ENCODE assay signal across 1 cellular context in the genomic region with DNA sequence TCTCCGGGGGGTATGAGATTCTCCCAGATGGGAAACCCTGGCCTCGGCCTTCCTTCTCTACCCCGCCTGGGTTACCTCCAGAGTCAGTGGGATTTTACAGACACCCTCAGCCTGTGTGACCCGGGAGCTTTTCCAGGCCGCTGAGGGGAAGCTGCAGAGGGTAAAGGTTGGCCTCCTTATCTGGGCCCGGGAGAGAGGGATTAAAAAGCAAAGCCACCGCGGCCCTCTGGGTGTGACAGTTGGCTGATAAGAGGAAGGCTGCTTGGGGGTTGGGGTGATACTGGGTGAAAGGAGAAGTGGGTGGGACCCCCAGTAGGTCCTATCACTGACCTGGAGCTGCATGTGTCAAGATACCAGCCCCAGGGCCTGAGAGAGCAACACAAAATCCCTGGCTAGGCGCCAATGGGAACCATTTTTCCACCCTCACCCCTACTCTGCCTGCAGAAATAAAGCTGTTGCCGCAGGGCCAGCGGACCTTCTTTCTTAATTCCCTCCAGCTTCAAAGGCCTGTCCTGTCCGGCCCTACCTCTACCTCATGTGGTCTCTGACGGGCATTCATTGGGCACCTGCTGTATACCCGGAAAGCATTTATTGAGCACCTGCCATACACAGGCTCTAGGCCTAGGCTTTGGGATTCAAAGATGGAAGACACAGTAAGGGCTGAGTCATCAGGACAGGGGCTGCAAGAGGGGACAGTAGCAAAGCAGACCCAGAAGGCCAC.
TF ChIP-seq lines count a peak whose summit lies in the region.

No MANE protein-coding gene starts in this region.

TF ChIP-seq in HepG2, 621 proteins besides CTCF, POLR2A, EP300 and RAD21 (continued from another document and continues in another):
- TF ChIP-seq SMAD1 (CRISPR knock-in tag; IDR thresholded peaks at IDR 0.05; ENCODE audit: borderline replicate concordance, low read depth) (peak; percentile 98; the same call in 1 of the 2 replicates), HIVEP1 (CRISPR knock-in tag; IDR thresholded peaks at IDR 0.05) (peak; percentile 93; the same call in 1 of the 2 replicates), ZSCAN20 (CRISPR knock-in tag; IDR thresholded peaks at IDR 0.05; ENCODE audit: borderline replicate concordance) (no peak), ZSCAN9 (CRISPR knock-in tag; IDR thresholded peaks at IDR 0.05; ENCODE audit: borderline replicate concordance) (peak; percentile 50; the same call in 1 of the 2 replicates), ZNF333 (CRISPR knock-in tag; IDR thresholded peaks at IDR 0.05; ENCODE audit: borderline replicate concordance) (no peak), PHF8 (CRISPR knock-in tag; IDR thresholded peaks at IDR 0.05) (peak; percentile 73), GATAD2A (CRISPR knock-in tag; IDR thresholded peaks at IDR 0.05) (peak; percentile 95), ZNF788 (CRISPR knock-in tag; IDR thresholded peaks at IDR 0.05; ENCODE audit: borderline replicate concordance) (peak; percentile 80; the same call in 1 of the 2 replicates), MTF2 (CRISPR knock-in tag; IDR thresholded peaks at IDR 0.05; ENCODE audit: borderline replicate concordance) (0 out of 2 replicates have a peak, but pooled peaks have one; percentile 30), ZNF557 (CRISPR knock-in tag; IDR thresholded peaks at IDR 0.05) (peak; percentile 76; the same call in 1 of the 2 replicates), RFX1 (IDR thresholded peaks at IDR 0.05) (no peak), NKX3-1 (CRISPR knock-in tag; IDR thresholded peaks at IDR 0.05) (peak; percentile 66; the same call in 1 of the 2 replicates), ZNF737 (CRISPR knock-in tag; IDR thresholded peaks at IDR 0.05; ENCODE audit: borderline replicate concordance) (no peak), ZNF558 (CRISPR knock-in tag; IDR thresholded peaks at IDR 0.05; ENCODE audit: borderline replicate concordance) (peak; percentile 91; the same call in 1 of the 2 replicates), ZNF292 (CRISPR knock-in tag; IDR thresholded peaks at IDR 0.05; ENCODE audit: borderline replicate concordance, low read depth) (peak; percentile 96), ZNF546 (CRISPR knock-in tag; conservative IDR thresholded peaks at IDR 0.05) (no peak), HOXA3 (CRISPR knock-in tag; IDR thresholded peaks at IDR 0.05) (peak; percentile 84), HNRNPK (IDR thresholded peaks at IDR 0.05; ENCODE audit: low read depth, low read length, poor library complexity, severe bottlenecking) (no peak), SMC3 (IDR thresholded peaks at IDR 0.05; ENCODE audit: low read length) (no peak), ZNF230 (CRISPR knock-in tag; IDR thresholded peaks at IDR 0.05) (peak; percentile 98), ZNF562 (CRISPR knock-in tag; IDR thresholded peaks at IDR 0.05; ENCODE audit: borderline replicate concordance) (no peak), ZNF773 (CRISPR knock-in tag; IDR thresholded peaks at IDR 0.05; ENCODE audit: borderline replicate concordance) (no peak; the same call in 1 of the 2 replicates), ZNF678 (CRISPR knock-in tag; IDR thresholded peaks at IDR 0.05) (peak; percentile 59; the same call in 1 of the 2 replicates), ZSCAN22 (CRISPR knock-in tag; IDR thresholded peaks at IDR 0.05) (peak; percentile 47; the same call in 1 of the 2 replicates), DNMT1 (CRISPR knock-in tag; IDR thresholded peaks at IDR 0.05) (no peak; the same call in none of the 2 replicates), MIER3 (CRISPR knock-in tag; IDR thresholded peaks at IDR 0.05; ENCODE audit: borderline replicate concordance) (peak; percentile 69; the same call in 1 of the 2 replicates), KAT2B (IDR thresholded peaks at IDR 0.05; ENCODE audit: borderline replicate concordance, low read depth, low read length) (no peak), SOX13 (IDR thresholded peaks at IDR 0.05) (peak; percentile 83), SOX13 (CRISPR knock-in tag; conservative IDR thresholded peaks at IDR 0.05 in 1 of 2, IDR thresholded peaks at IDR 0.05 in 1 of 2) (peak in 1 of 2 experiments; percentile 92; a peak in 2 of 4 replicates), PHF5A (CRISPR knock-in tag; IDR thresholded peaks at IDR 0.05; ENCODE audit: low read depth, unreplicated experiment) (no peak), NR2F6 (IDR thresholded peaks at IDR 0.05) (peak; percentile 99), NR2F6 (CRISPR knock-in tag; IDR thresholded peaks at IDR 0.05) (peak; percentile 99), SP140L (CRISPR knock-in tag; IDR thresholded peaks at IDR 0.05; ENCODE audit: borderline replicate concordance) (peak; percentile 93; the same call in 1 of the 2 replicates), HDAC2 (CRISPR knock-in tag; IDR thresholded peaks at IDR 0.05) (peak; percentile 93), ZFP90 (CRISPR knock-in tag; IDR thresholded peaks at IDR 0.05; ENCODE audit: borderline replicate concordance) (peak; percentile 82; the same call in 1 of the 2 replicates)
- TF ChIP-seq, protein P1, sequence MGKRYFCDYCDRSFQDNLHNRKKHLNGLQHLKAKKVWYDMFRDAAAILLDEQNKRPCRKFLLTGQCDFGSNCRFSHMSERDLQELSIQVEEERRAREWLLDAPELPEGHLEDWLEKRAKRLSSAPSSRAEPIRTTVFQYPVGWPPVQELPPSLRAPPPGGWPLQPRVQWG (CRISPR knock-in tag; IDR thresholded peaks at IDR 0.05; ENCODE audit: borderline replicate concordance, low read depth) = 0 out of 2 replicates have a peak, but pooled peaks have one; percentile 20
- TF ChIP-seq, protein P2, sequence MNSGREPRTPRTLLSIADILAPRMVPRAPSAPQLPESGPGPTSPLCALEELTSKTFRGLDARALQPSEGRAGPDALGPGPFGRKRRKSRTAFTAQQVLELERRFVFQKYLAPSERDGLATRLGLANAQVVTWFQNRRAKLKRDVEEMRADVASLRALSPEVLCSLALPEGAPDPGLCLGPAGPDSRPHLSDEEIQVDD (CRISPR knock-in tag; IDR thresholded peaks at IDR 0.05; ENCODE audit: borderline replicate concordance) = no peak
- TF ChIP-seq, protein P3, sequence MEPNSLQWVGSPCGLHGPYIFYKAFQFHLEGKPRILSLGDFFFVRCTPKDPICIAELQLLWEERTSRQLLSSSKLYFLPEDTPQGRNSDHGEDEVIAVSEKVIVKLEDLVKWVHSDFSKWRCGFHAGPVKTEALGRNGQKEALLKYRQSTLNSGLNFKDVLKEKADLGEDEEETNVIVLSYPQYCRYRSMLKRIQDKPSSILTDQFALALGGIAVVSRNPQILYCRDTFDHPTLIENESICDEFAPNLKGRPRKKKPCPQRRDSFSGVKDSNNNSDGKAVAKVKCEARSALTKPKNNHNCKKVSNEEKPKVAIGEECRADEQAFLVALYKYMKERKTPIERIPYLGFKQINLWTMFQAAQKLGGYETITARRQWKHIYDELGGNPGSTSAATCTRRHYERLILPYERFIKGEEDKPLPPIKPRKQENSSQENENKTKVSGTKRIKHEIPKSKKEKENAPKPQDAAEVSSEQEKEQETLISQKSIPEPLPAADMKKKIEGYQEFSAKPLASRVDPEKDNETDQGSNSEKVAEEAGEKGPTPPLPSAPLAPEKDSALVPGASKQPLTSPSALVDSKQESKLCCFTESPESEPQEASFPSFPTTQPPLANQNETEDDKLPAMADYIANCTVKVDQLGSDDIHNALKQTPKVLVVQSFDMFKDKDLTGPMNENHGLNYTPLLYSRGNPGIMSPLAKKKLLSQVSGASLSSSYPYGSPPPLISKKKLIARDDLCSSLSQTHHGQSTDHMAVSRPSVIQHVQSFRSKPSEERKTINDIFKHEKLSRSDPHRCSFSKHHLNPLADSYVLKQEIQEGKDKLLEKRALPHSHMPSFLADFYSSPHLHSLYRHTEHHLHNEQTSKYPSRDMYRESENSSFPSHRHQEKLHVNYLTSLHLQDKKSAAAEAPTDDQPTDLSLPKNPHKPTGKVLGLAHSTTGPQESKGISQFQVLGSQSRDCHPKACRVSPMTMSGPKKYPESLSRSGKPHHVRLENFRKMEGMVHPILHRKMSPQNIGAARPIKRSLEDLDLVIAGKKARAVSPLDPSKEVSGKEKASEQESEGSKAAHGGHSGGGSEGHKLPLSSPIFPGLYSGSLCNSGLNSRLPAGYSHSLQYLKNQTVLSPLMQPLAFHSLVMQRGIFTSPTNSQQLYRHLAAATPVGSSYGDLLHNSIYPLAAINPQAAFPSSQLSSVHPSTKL (CRISPR knock-in tag; IDR thresholded peaks at IDR 0.05) = peak; percentile 85
- TF ChIP-seq, protein P4, sequence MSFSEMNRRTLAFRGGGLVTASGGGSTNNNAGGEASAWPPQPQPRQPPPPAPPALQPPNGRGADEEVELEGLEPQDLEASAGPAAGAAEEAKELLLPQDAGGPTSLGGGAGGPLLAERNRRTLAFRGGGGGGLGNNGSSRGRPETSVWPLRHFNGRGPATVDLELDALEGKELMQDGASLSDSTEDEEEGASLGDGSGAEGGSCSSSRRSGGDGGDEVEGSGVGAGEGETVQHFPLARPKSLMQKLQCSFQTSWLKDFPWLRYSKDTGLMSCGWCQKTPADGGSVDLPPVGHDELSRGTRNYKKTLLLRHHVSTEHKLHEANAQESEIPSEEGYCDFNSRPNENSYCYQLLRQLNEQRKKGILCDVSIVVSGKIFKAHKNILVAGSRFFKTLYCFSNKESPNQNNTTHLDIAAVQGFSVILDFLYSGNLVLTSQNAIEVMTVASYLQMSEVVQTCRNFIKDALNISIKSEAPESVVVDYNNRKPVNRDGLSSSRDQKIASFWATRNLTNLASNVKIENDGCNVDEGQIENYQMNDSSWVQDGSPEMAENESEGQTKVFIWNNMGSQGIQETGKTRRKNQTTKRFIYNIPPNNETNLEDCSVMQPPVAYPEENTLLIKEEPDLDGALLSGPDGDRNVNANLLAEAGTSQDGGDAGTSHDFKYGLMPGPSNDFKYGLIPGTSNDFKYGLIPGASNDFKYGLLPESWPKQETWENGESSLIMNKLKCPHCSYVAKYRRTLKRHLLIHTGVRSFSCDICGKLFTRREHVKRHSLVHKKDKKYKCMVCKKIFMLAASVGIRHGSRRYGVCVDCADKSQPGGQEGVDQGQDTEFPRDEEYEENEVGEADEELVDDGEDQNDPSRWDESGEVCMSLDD (CRISPR knock-in tag; IDR thresholded peaks at IDR 0.05; ENCODE audit: borderline replicate concordance) = peak; percentile 93; the same call in 1 of the 2 replicates
- TF ChIP-seq, protein P5, sequence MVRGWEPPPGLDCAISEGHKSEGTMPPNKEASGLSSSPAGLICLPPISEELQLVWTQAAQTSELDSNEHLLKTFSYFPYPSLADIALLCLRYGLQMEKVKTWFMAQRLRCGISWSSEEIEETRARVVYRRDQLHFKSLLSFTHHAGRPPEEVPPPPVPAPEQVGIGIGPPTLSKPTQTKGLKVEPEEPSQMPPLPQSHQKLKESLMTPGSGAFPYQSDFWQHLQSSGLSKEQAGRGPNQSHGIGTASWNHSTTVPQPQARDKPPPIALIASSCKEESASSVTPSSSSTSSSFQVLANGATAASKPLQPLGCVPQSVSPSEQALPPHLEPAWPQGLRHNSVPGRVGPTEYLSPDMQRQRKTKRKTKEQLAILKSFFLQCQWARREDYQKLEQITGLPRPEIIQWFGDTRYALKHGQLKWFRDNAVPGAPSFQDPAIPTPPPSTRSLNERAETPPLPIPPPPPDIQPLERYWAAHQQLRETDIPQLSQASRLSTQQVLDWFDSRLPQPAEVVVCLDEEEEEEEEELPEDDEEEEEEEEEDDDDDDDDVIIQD (CRISPR knock-in tag; IDR thresholded peaks at IDR 0.05; ENCODE audit: low read depth) = peak; percentile 32; the same call in 1 of the 2 replicates
- TF ChIP-seq, protein P6, sequence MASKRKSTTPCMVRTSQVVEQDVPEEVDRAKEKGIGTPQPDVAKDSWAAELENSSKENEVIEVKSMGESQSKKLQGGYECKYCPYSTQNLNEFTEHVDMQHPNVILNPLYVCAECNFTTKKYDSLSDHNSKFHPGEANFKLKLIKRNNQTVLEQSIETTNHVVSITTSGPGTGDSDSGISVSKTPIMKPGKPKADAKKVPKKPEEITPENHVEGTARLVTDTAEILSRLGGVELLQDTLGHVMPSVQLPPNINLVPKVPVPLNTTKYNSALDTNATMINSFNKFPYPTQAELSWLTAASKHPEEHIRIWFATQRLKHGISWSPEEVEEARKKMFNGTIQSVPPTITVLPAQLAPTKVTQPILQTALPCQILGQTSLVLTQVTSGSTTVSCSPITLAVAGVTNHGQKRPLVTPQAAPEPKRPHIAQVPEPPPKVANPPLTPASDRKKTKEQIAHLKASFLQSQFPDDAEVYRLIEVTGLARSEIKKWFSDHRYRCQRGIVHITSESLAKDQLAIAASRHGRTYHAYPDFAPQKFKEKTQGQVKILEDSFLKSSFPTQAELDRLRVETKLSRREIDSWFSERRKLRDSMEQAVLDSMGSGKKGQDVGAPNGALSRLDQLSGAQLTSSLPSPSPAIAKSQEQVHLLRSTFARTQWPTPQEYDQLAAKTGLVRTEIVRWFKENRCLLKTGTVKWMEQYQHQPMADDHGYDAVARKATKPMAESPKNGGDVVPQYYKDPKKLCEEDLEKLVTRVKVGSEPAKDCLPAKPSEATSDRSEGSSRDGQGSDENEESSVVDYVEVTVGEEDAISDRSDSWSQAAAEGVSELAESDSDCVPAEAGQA (IDR thresholded peaks at IDR 0.05; ENCODE audit: low read depth) = peak; percentile 56; the same call in 1 of the 2 replicates
- TF ChIP-seq, protein P6 (CRISPR knock-in tag; IDR thresholded peaks at IDR 0.05; ENCODE audit: borderline replicate concordance) = no peak; the same call in none of the 2 replicates
- TF ChIP-seq, protein P7, sequence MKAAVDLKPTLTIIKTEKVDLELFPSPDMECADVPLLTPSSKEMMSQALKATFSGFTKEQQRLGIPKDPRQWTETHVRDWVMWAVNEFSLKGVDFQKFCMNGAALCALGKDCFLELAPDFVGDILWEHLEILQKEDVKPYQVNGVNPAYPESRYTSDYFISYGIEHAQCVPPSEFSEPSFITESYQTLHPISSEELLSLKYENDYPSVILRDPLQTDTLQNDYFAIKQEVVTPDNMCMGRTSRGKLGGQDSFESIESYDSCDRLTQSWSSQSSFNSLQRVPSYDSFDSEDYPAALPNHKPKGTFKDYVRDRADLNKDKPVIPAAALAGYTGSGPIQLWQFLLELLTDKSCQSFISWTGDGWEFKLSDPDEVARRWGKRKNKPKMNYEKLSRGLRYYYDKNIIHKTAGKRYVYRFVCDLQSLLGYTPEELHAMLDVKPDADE (CRISPR knock-in tag; IDR thresholded peaks at IDR 0.05) = no peak
